In genomic region chr14:74483321-74483720, GRCh38 we compare ENCODE assay signal across 24 cellular contexts. TPM values are rescaled to one million over a fixed set of nuclear protein-coding genes. Genes with fewer than 3 reads are reported as not detected.
"Had no signal": no experiment of that assay in that cellular context is flagged by ENCODE, and none has a peak within 500 bp of the region (broad histone marks: within the 10 kb centered on the region; RNA-seq: fewer than 3 reads in every experiment).

No MANE protein-coding gene starts in this region.

- H3K36me3 ChIP-seq: MG63, SJCRH30 had no signal

- H3K27ac ChIP-seq: Peyer's patch, RWPE1, SJCRH30 had no signal

- H3K9me3 ChIP-seq: MG63, Peyer's patch, SJCRH30 had no signal

- H3K27me3 ChIP-seq: MG63, Peyer's patch, SJCRH30 had no signal

- H3K4me3 ChIP-seq: MG63, Peyer's patch, SJCRH30 had no signal

- DNase-seq: activated CD4-positive, alpha-beta T cell treated with anti-CD3 and anti-CD28 coated beads for 48 hours; activated CD4-positive, alpha-beta T cell treated with anti-CD3 and anti-CD28 coated beads, Interleukin-2, amount 50 U/mL, for 4 hours; activated CD4-positive, CD25-positive, alpha-beta regulatory T cell treated with anti-CD3 and anti-CD28 coated beads, Interleukin-2, amount 50 U/mL, for 72 hours; activated CD8-positive, alpha-beta memory T cell treated with anti-CD3 and anti-CD28 coated beads, Interleukin-2, amount 10 ng/mL, durations not matched to agents 7 days and 5 days; activated effector memory CD4-positive, alpha-beta T cell treated with anti-CD3 and anti-CD28 coated beads, Interleukin-2, amount 50 U/mL, for 16 hours; activated naive CD4-positive, alpha-beta T cell treated with Interleukin-2 at 50 U/mL for 16 hours; activated naive CD8-positive, alpha-beta T cell treated with anti-CD3 and anti-CD28 coated beads, Interleukin-2, amount 50 U/mL, for 24 hours; activated T-cell treated with anti-CD3 and anti-CD28 coated beads, Interleukin-2, amount 50 U/mL, for 4 hours; cerebellar nuclear complex; MG63; MV-4-11; NCI-H1105 treated with DMSO at 0.1 percent for 48 hours; NCI-H1436 treated with DMSO at 0.1 percent for 48 hours; NCI-H187; NCI-H2081 treated with DMSO at 0.1 percent for 48 hours; NCI-H446; NCI-H524; Peyer's patch; Right ventricle myocardium superior; SJCRH30 had no signal

- ATAC-seq: activated CD8-positive, alpha-beta memory T cell treated with anti-CD3 and anti-CD28 coated beads, Interleukin-2, amount 10 ng/mL, durations not matched to agents 7 days and 5 days; activated naive CD4-positive, alpha-beta T cell treated with anti-CD3 and anti-CD28 coated beads, Interleukin-2, amount 50 U/mL, for 72 hours; activated naive CD8-positive, alpha-beta T cell treated with anti-CD3 and anti-CD28 coated beads, Interleukin-2, amount 50 U/mL, for 24 hours; activated T-cell treated with anti-CD3 and anti-CD28 coated beads, Interleukin-2, amount 50 U/mL, for 4 hours; WTC11 had no signal

RNA-seq across cellular contexts. Expression of gene SYNDIG1L, which starts 57.3 kb away (rescaled TPM):
- total RNA-seq: activated CD8-positive, alpha-beta memory T cell treated with anti-CD3 and anti-CD28 coated beads, Interleukin-2, amount 10 ng/mL, durations not matched to agents 7 days and 5 days; activated naive CD4-positive, alpha-beta T cell treated with anti-CD3 and anti-CD28 coated beads, Interleukin-2, amount 50 U/mL, for 72 hours; activated T-cell treated with anti-CD3 and anti-CD28 coated beads, Interleukin-2, amount 50 U/mL, for 4 hours; cardiac septum; Right ventricle myocardium superior; SJCRH30 had no signal
